ENCODE assay signal across 1 cellular context in genomic region chr3:9891072-9891622, GRCh38.
TF ChIP-seq lines count a peak whose summit lies in the region.

No MANE protein-coding gene starts in this region.

TF ChIP-seq in H1, 55 proteins besides CTCF, POLR2A, EP300 and RAD21:
- TF ChIP-seq HDAC2 (IDR thresholded peaks at IDR 0.05; ENCODE audit: borderline replicate concordance in 1 of 2, low read depth in 2 of 2, low read length in 2 of 2) (no peak), JUN (IDR thresholded peaks at IDR 0.05; ENCODE audit: low read depth, low read length) (no peak), EZH2 (IDR thresholded peaks at IDR 0.05; ENCODE audit: low read depth, low read length, severe bottlenecking) (no peak), POLR2AphosphoS5 (IDR thresholded peaks at IDR 0.05; ENCODE audit: low read depth, low read length) (no peak), CHD2 (IDR thresholded peaks at IDR 0.05; ENCODE audit: low read length) (no peak), BACH1 (IDR thresholded peaks at IDR 0.05; ENCODE audit: low read length) (no peak), TAF1 (IDR thresholded peaks at IDR 0.05; ENCODE audit: low read depth, low read length) (no peak), TEAD4 (IDR thresholded peaks at IDR 0.05; ENCODE audit: low read depth, low read length) (no peak), CBX5 (IDR thresholded peaks at IDR 0.05; ENCODE audit: low read depth, low read length) (no peak), NRF1 (IDR thresholded peaks at IDR 0.05; ENCODE audit: low read depth, low read length) (no peak), CHD1 (IDR thresholded peaks at IDR 0.05; ENCODE audit: low read depth, low read length) (no peak), BCL11A (IDR thresholded peaks at IDR 0.05; ENCODE audit: low read depth in 2 of 2, low read length in 2 of 2) (no peak)
- TF ChIP-seq, protein P1, sequence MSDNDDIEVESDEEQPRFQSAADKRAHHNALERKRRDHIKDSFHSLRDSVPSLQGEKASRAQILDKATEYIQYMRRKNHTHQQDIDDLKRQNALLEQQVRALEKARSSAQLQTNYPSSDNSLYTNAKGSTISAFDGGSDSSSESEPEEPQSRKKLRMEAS (IDR thresholded peaks at IDR 0.05): no peak
